2 cellular contexts compared by ENCODE assay signal in genomic region chr2:27303093-27304025, GRCh38.
TF ChIP-seq lines count a peak whose summit lies in the region.

No MANE protein-coding gene starts in this region.

TF ChIP-seq in HEK293, 187 proteins besides CTCF, POLR2A, EP300 and RAD21 (continues in another document):
- TF ChIP-seq HOXD13 (CRISPR knock-in tag; IDR thresholded peaks at IDR 0.05; ENCODE audit: borderline replicate concordance) (no peak), KLF8 (tag by site-specific recombination; IDR thresholded peaks at IDR 0.05) (peak; percentile 26; the same call in 1 of the 2 replicates), ZNF19 (tag by site-specific recombination; IDR thresholded peaks at IDR 0.05; ENCODE audit: low read depth) (no peak), ZSCAN4 (tag by site-specific recombination; IDR thresholded peaks at IDR 0.05) (no peak), ZBTB44 (tag by site-specific recombination; IDR thresholded peaks at IDR 0.05) (no peak), ZNF549 (tag by site-specific recombination; IDR thresholded peaks at IDR 0.05) (no peak), KLF17 (tag by site-specific recombination; IDR thresholded peaks at IDR 0.05) (peak; percentile 32; the same call in 1 of the 2 replicates), INSM2 (tag by site-specific recombination; IDR thresholded peaks at IDR 0.05) (no peak), RBAK (tag by site-specific recombination; IDR thresholded peaks at IDR 0.05) (no peak), PRDM10 (tag by site-specific recombination; IDR thresholded peaks at IDR 0.05) (0 out of 2 replicates have a peak, but pooled peaks have one; percentile 13), SP3 (tag by site-specific recombination; IDR thresholded peaks at IDR 0.05) (no peak), ZNF610 (tag by site-specific recombination; IDR thresholded peaks at IDR 0.05; ENCODE audit: borderline replicate concordance) (0 out of 2 replicates have a peak, but pooled peaks have one; percentile 23), ZFP69B (tag by site-specific recombination; IDR thresholded peaks at IDR 0.05) (0 out of 2 replicates have a peak, but pooled peaks have one; percentile 12), ZNF701 (tag by site-specific recombination; IDR thresholded peaks at IDR 0.05) (no peak)

TF ChIP-seq in H1, 55 proteins besides CTCF, POLR2A, EP300 and RAD21:
- TF ChIP-seq HDAC2 (IDR thresholded peaks at IDR 0.05; ENCODE audit: borderline replicate concordance in 1 of 2, low read depth in 2 of 2, low read length in 2 of 2) (no peak), ATF2 (IDR thresholded peaks at IDR 0.05; ENCODE audit: low read length) (0 out of 2 replicates have a peak, but pooled peaks have one; percentile 68)
